Comparison of ENCODE assay signal across 13 cellular contexts in the genomic region with DNA sequence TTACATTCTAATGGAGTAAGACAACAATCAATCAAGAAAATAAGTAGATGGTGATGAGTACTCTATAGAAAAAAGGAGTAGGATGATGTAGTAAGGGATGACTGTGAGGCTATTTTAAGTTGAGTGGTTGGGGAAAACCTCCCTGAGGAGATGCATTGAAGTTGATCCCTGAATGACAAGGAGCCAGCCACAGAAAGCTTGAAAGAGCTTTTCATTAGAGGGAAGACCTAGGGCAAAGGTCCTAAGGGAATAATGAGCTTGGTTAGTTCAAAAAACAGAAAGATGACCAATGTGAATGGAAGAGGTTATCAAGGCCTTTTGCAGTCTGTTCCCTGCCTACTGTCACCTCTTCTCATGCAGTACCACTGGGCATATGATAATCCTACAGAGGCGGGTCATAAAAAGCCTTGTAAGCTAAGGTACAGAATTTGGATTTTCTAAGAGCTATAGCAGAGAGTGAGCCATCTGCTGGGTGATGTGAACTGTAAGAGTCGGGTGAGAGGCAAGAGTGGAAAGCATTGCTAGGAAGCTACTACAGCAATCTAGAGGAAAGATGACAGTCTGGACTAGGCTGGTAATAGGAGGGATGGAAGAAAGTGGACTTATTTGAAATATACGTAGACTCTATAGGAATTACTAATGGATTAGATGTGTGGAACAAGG. TPM values are rescaled to one million over a fixed set of nuclear protein-coding genes. Genes with fewer than 3 reads are reported as not detected.
A peak's percentile ranks its signal among the peaks of the same experiment; 100 is the strongest.
DNase-seq lines count a peak whose midpoint lies in the region; ATAC-seq, FAIRE-seq and TF ChIP-seq lines count a peak whose summit lies in the region.
"Had no signal": no experiment of that assay in that cellular context is flagged by ENCODE, and none has a peak within 500 bp of the region (broad histone marks: within the 10 kb centered on the region; RNA-seq: fewer than 3 reads in every experiment).

No MANE protein-coding gene starts in this region.

- ATAC-seq in HG03139 (IDR thresholded peaks at IDR 0.05; ENCODE audit: unreplicated experiment), result no peak
- no peak for ATAC-seq in GM19328 (IDR thresholded peaks at IDR 0.05; ENCODE audit: unreplicated experiment)
- no peak for ATAC-seq in HG03457 (IDR thresholded peaks at IDR 0.05; ENCODE audit: unreplicated experiment)
- ATAC-seq: activated CD8-positive, alpha-beta memory T cell treated with anti-CD3 and anti-CD28 coated beads, Interleukin-2, amount 10 ng/mL, durations not matched to agents 7 days and 5 days had no signal

- TF ChIP-seq POLR2A in H54 (IDR thresholded peaks at IDR 0.05; ENCODE audit: low read depth, low read length), result no peak

- H3K9me3 Mint-ChIP-seq in HFFc6 (no peaks in the 10 kb centered on the region), glutamatergic neuron (ENCODE audit: unreplicated experiment) (peaks cover 15% of the 10 kb centered on the region)
- H3K9me3 Mint-ChIP-seq in activated CD4-positive, alpha-beta memory T cell treated with anti-CD3 and anti-CD28 coated beads, Interleukin-2, amount 10 ng/mL, durations not matched to agents 7 days and 5 days, result no peaks in the 10 kb centered on the region
- H3K9me3 Mint-ChIP-seq: memory B cell had no signal

- peaks cover 44% of the 10 kb centered on the region for H3K36me3 ChIP-seq in BE2C

- H3K27me3 ChIP-seq in BE2C, result no peaks in the 10 kb centered on the region

- peak; percentile 34; the same call in 1 of the 2 replicates for TF ChIP-seq CTCF in BE2C (IDR thresholded peaks at IDR 0.05; ENCODE audit: low read depth, low read length)
- no peak; the same call in 1 of the 2 replicates for TF ChIP-seq CTCF in HFFc6 (IDR thresholded peaks at IDR 0.05)
- no peak for TF ChIP-seq CTCF in glutamatergic neuron (IDR thresholded peaks at IDR 0.05; ENCODE audit: partially characterized antibody, unreplicated experiment)

- H3K36me3 Mint-ChIP-seq in HFFc6 (ENCODE audit: low read depth) (peaks cover 57% of the 10 kb centered on the region), glutamatergic neuron (ENCODE audit: unreplicated experiment) (no peaks in the 10 kb centered on the region)
- peaks cover 64% of the 10 kb centered on the region for H3K36me3 Mint-ChIP-seq in activated CD4-positive, alpha-beta memory T cell treated with anti-CD3 and anti-CD28 coated beads, Interleukin-2, amount 10 ng/mL, durations not matched to agents 7 days and 5 days (ENCODE audit: low read depth)

- H3K27ac Mint-ChIP-seq in HFFc6 (peak overlapping the region; percentile 6), glutamatergic neuron (ENCODE audit: unreplicated experiment) (peak overlapping the region; percentile 73)
- H3K27ac Mint-ChIP-seq in activated CD4-positive, alpha-beta memory T cell treated with anti-CD3 and anti-CD28 coated beads, Interleukin-2, amount 10 ng/mL, durations not matched to agents 7 days and 5 days, result peak overlapping the region; percentile 1
- H3K27ac Mint-ChIP-seq: activated CD8-positive, alpha-beta memory T cell treated with anti-CD3 and anti-CD28 coated beads, Interleukin-2, amount 10 ng/mL, durations not matched to agents 7 days and 5 days; memory B cell had no signal

- CTCF ChIA-PET in activated CD4-positive, alpha-beta memory T cell treated with anti-CD3 and anti-CD28 coated beads, Interleukin-2, amount 10 ng/mL, durations not matched to agents 7 days and 5 days (lab: Charles Lee), result interaction anchor here (1.7 to 2.6 kb wide), 2 partner anchors 14 to 159 kb away, joined by 9 read pairs; no protein-coding TSS in a partner anchor

- peaks cover 3% of the 10 kb centered on the region for H3K4me1 ChIP-seq in BE2C

- no peak overlapping the region for H3K4me3 ChIP-seq in BE2C (ENCODE audit: low read depth, low read length)

- peaks cover 48% of the 10 kb centered on the region for H3K4me1 Mint-ChIP-seq in HFFc6 (ENCODE audit: low read depth)
- peaks cover 37% of the 10 kb centered on the region for H3K4me1 Mint-ChIP-seq in activated CD4-positive, alpha-beta memory T cell treated with anti-CD3 and anti-CD28 coated beads, Interleukin-2, amount 10 ng/mL, durations not matched to agents 7 days and 5 days
- H3K4me1 Mint-ChIP-seq in glutamatergic neuron (ENCODE audit: low read depth, unreplicated experiment), result peaks cover 58% of the 10 kb centered on the region

- H3K4me3 Mint-ChIP-seq in HFFc6 (peak overlapping the region; percentile 7; the same call in 1 of the 2 replicates), glutamatergic neuron (ENCODE audit: unreplicated experiment) (peak overlapping the region; percentile 57)
- no peak overlapping the region for H3K4me3 Mint-ChIP-seq in activated CD4-positive, alpha-beta memory T cell treated with anti-CD3 and anti-CD28 coated beads, Interleukin-2, amount 10 ng/mL, durations not matched to agents 7 days and 5 days
- H3K4me3 Mint-ChIP-seq: activated CD8-positive, alpha-beta memory T cell treated with anti-CD3 and anti-CD28 coated beads, Interleukin-2, amount 10 ng/mL, durations not matched to agents 7 days and 5 days; memory B cell had no signal

- POLR2A ChIA-PET in activated CD4-positive, alpha-beta memory T cell treated with anti-CD3 and anti-CD28 coated beads, Interleukin-2, amount 10 ng/mL, durations not matched to agents 7 days and 5 days (lab: Charles Lee), result interaction anchor here (0.6 to 4.8 kb wide), 2 partner anchors 8 to 34 kb away, joined by 3 to 31 read pairs; no protein-coding TSS in a partner anchor

- no peaks in the 10 kb centered on the region for H3K9me3 ChIP-seq in BE2C

- FAIRE-seq in H54 (lab: Jason Lieb, UNC), result no peak
- FAIRE-seq: urothelium cell line had no signal

- 0 out of 2 replicates have a peak, but pooled peaks cover 2% of the 10 kb centered on the region for H3K27me3 Mint-ChIP-seq in HFFc6 (ENCODE audit: insufficient read depth)
- H3K27me3 Mint-ChIP-seq in activated CD4-positive, alpha-beta memory T cell treated with anti-CD3 and anti-CD28 coated beads, Interleukin-2, amount 10 ng/mL, durations not matched to agents 7 days and 5 days, result no peaks in the 10 kb centered on the region
- peaks cover 7% of the 10 kb centered on the region for H3K27me3 Mint-ChIP-seq in glutamatergic neuron (ENCODE audit: unreplicated experiment)
- H3K27me3 Mint-ChIP-seq: activated CD8-positive, alpha-beta memory T cell treated with anti-CD3 and anti-CD28 coated beads, Interleukin-2, amount 10 ng/mL, durations not matched to agents 7 days and 5 days; memory B cell had no signal

- DNase-seq in BE2C, result no peak
- DNase-seq in HFFc6, result no peak
- DNase-seq in activated CD4-positive, alpha-beta memory T cell treated with anti-CD3 and anti-CD28 coated beads, Interleukin-2, amount 10 ng/mL, durations not matched to agents 7 days and 5 days, result no peak
- no peak for DNase-seq in glutamatergic neuron
- no peak for DNase-seq in H54 (ENCODE audit: insufficient read length, low spot score)
- DNase-seq: activated CD8-positive, alpha-beta memory T cell treated with anti-CD3 and anti-CD28 coated beads, Interleukin-2, amount 10 ng/mL, durations not matched to agents 7 days and 5 days; KG1; NCI-H526 treated with DMSO at 0.1 percent for 48 hours had no signal

RNA-seq across cellular contexts. Expression of a gene that starts 3.1 kb away (rescaled TPM):
- polyA plus RNA-seq in BE2C (2012; ENCODE audit: insufficient read depth, insufficient read length, low read depth), result 13.3 TPM
- total RNA-seq in HFFc6 (2021; fragmentation: NEBNext Ultra II Directional; extraction: Animal tissue kit (Norgen Biotek cat#: 25700)), result 10 to 100 TPM; 41.6 to 50.9 (median 44.3) TPM
- 10 to 100 TPM; 51.3 to 55.7 TPM for total RNA-seq in activated CD4-positive, alpha-beta memory T cell treated with anti-CD3 and anti-CD28 coated beads, Interleukin-2, amount 10 ng/mL, durations not matched to agents 7 days and 5 days
- 66.3 TPM for total RNA-seq in glutamatergic neuron (ENCODE audit: unreplicated experiment)

Comparison
In these comparisons a context has a peak if more than half of its experiments do, and no peak if none do; other contexts are left out.
1. H3K27ac Mint-ChIP-seq: peak in every context shown above with its lines; median percentile 73 in glutamatergic neuron; 6 in HFFc6; 1 in activated CD4-positive, alpha-beta memory T cell treated with anti-CD3 and anti-CD28 coated beads, Interleukin-2, amount 10 ng/mL, durations not matched to agents 7 days and 5 days.